ENCODE assay signal across 12 cellular contexts in genomic region chr12:108612788-108613282, GRCh38. TPM values are rescaled to one million over a fixed set of nuclear protein-coding genes. Genes with fewer than 3 reads are reported as not detected.
DNase-seq lines count a peak whose midpoint lies in the region; ATAC-seq and TF ChIP-seq lines count a peak whose summit lies in the region.
"Had no signal": no experiment of that assay in that cellular context is flagged by ENCODE, and none has a peak within 500 bp of the region (broad histone marks: within the 10 kb centered on the region; RNA-seq: fewer than 3 reads in every experiment).

No MANE protein-coding gene starts in this region.

- peaks cover 89% of the 10 kb centered on the region for H3K4me1 ChIP-seq in BLaER1
- peaks cover 0 to 2% of the 10 kb centered on the region in 2 donors for H3K4me1 ChIP-seq in ascending aorta
- H3K4me1 ChIP-seq: psoas muscle had no signal

- no peak overlapping the region for H3K4me3 ChIP-seq in BLaER1
- no peak overlapping the region for H3K4me3 ChIP-seq in ascending aorta
- H3K4me3 ChIP-seq: psoas muscle had no signal

- H3K9me3 ChIP-seq in BLaER1 (peaks cover 12% of the 10 kb centered on the region), ascending aorta (peaks cover 0 to 3% of the 10 kb centered on the region in 2 donors)

- 0 out of 2 replicates have a peak overlapping the region, but pooled peaks have one; percentile 8 for H3K4me2 ChIP-seq in BLaER1

- H3K36me3 ChIP-seq in BLaER1: no peaks in the 10 kb centered on the region
- no peaks in the 10 kb centered on the region for H3K36me3 ChIP-seq in ascending aorta

- H3K9ac ChIP-seq in BLaER1: no peak overlapping the region

- H4K20me1 ChIP-seq in BLaER1: no peaks in the 10 kb centered on the region

- intact Hi-C loops in ascending aorta (cut with DNase I): no loop called here

- ATAC-seq in HG03439 (IDR thresholded peaks at IDR 0.05; ENCODE audit: unreplicated experiment) (no peak), HG02678 (IDR thresholded peaks at IDR 0.05; ENCODE audit: unreplicated experiment) (no peak)
- ATAC-seq: left lobe of liver, psoas muscle had no signal

- no peak for TF ChIP-seq CTCF in ascending aorta (IDR thresholded peaks at IDR 0.05)

- peak; percentile 32 for DNase-seq in H4 (ENCODE audit: low spot score)
- DNase-seq in SW480 (ENCODE audit: low spot score): peak; percentile 35
- peak; percentile 67 for DNase-seq in iPS-NIHi7 (ENCODE audit: extremely low spot score)
- DNase-seq in SKM-1 (lab: John Stamatoyannopoulos, UW; ENCODE audit: unreplicated experiment): no peak
- no peak for DNase-seq in ascending aorta (ENCODE audit: low spot score in 2 of 2)
- DNase-seq: NCI-H1048, NCI-H524 treated with DMSO at 0.1 percent for 48 hours, psoas muscle had no signal

- no peaks in the 10 kb centered on the region for H3K27me3 ChIP-seq in BLaER1
- H3K27me3 ChIP-seq in ascending aorta: no peaks in the 10 kb centered on the region

- H3K27ac ChIP-seq in BLaER1 (no peak overlapping the region), ascending aorta (no peak overlapping the region)
- H3K27ac ChIP-seq: psoas muscle had no signal

RNA-seq across cellular contexts. Expression of gene TMEM119, which starts 15.0 kb away (rescaled TPM):
- total RNA-seq in H4 (2014; rRNA removed; shearing (Covaris generic)): 1.4 and 1.9 TPM in 2 replicates
- 251 TPM for total RNA-seq in ascending aorta

RNA-seq across cellular contexts. Expression of gene SELPLG, which starts 20.9 kb away (rescaled TPM):
- total RNA-seq in H4 (2014; rRNA removed; shearing (Covaris generic)): 2.8 and 3.4 TPM in 2 replicates
- 2.6 TPM for total RNA-seq in ascending aorta

RNA-seq across cellular contexts. Expression of gene ISCU, which starts 50.4 kb away (rescaled TPM):
- total RNA-seq in H4 (2014; rRNA removed; shearing (Covaris generic)): 119 and 124 TPM in 2 replicates
- 136 TPM for total RNA-seq in ascending aorta

RNA-seq across cellular contexts. Expression of gene SART3, which starts 51.9 kb away (rescaled TPM):
- 43.2 and 44.8 TPM in 2 replicates for total RNA-seq in H4 (2014; rRNA removed; shearing (Covaris generic))
- total RNA-seq in ascending aorta: 22.9 TPM

Comparison
In these comparisons a context has a peak if more than half of its experiments do, and no peak if none do; other contexts are left out.
1. DNase-seq: peak in H4 (single experiment), SW480 (single experiment) and iPS-NIHi7 (single experiment); none in SKM-1 (single experiment) and ascending aorta (0 of 2).
2. RNA of gene TMEM119, which starts 15.0 kb away (total RNA-seq): 251 TPM in ascending aorta (single experiment); 1.4 to 1.9 TPM in H4; every median in the first group is over 10 times any median in the second.